ENCODE assay signal across 9 cellular contexts in genomic region chr12:79373896-79374499, GRCh38.
DNase-seq lines count a peak whose midpoint lies in the region; ATAC-seq and TF ChIP-seq lines count a peak whose summit lies in the region.
"Had no signal": no experiment of that assay in that cellular context is flagged by ENCODE, and none has a peak within 500 bp of the region (broad histone marks: within the 10 kb centered on the region; RNA-seq: fewer than 3 reads in every experiment).

No MANE protein-coding gene starts in this region.

- H3K27me3 Mint-ChIP-seq in chondrocyte (ENCODE audit: low read depth) (no peaks in the 10 kb centered on the region), osteocyte (ENCODE audit: unreplicated experiment) (no peaks in the 10 kb centered on the region)

- DNase-seq in GM13977 (ENCODE audit: low spot score) (peak; percentile 18), NCI-H446 (lab: John Stamatoyannopoulos, UW) (peak; percentile 12 to 69), chondrocyte (ENCODE audit: low spot score) (no peak), osteocyte (ENCODE audit: extremely low spot score, unreplicated experiment) (no peak), mucosa of gallbladder (ENCODE audit: low spot score) (no peak)

- H3K27ac Mint-ChIP-seq in chondrocyte (ENCODE audit: unreplicated experiment) (no peak overlapping the region), osteocyte (ENCODE audit: unreplicated experiment) (no peak overlapping the region)
- H3K27ac Mint-ChIP-seq: T-helper 1 cell treated with Interleukin-12 subunit alpha and Interleukin-12 subunit beta and Interleukin-4 antibody, amounts not matched to agents 30 μg/mL and 1 μg/mL, for 36 hours had no signal

- H3K27ac ChIP-seq in C4-2B, result no peak overlapping the region

- TF ChIP-seq CTCF in C4-2B (conservative IDR thresholded peaks at IDR 0.05) (peak; percentile 83), GM13977 (IDR thresholded peaks at IDR 0.05; ENCODE audit: extremely low read depth, insufficient read depth, missing control alignments) (peak; percentile 52), chondrocyte (IDR thresholded peaks at IDR 0.05) (peak; percentile 84), osteocyte (IDR thresholded peaks at IDR 0.05) (peak; percentile 83)

- H3K4me1 Mint-ChIP-seq in chondrocyte (ENCODE audit: low read depth), result no peaks in the 10 kb centered on the region
- peaks cover 11% of the 10 kb centered on the region for H3K4me1 Mint-ChIP-seq in osteocyte (ENCODE audit: unreplicated experiment)

- no peaks in the 10 kb centered on the region for H3K9me3 Mint-ChIP-seq in chondrocyte (ENCODE audit: low read depth)
- no peaks in the 10 kb centered on the region for H3K9me3 Mint-ChIP-seq in osteocyte (ENCODE audit: unreplicated experiment)
- H3K9me3 Mint-ChIP-seq: T-helper 1 cell treated with Interleukin-12 subunit alpha and Interleukin-12 subunit beta and Interleukin-4 antibody, amounts not matched to agents 30 μg/mL and 1 μg/mL, for 36 hours had no signal

- in situ Hi-C loops in GM13977 (cut with MboI; ENCODE audit: low pct_unique_long_range_greater_than_20kb, low sequenced_read_pairs, unreplicated experiment), result no loop called here

- ATAC-seq in HG02870 (IDR thresholded peaks at IDR 0.05; ENCODE audit: unreplicated experiment) (peak; percentile 79), HG03045 (IDR thresholded peaks at IDR 0.05; ENCODE audit: unreplicated experiment) (no peak)

- H3K36me3 Mint-ChIP-seq in chondrocyte (ENCODE audit: low read depth) (no peaks in the 10 kb centered on the region), osteocyte (ENCODE audit: unreplicated experiment) (no peaks in the 10 kb centered on the region)

- no peak overlapping the region for H3K4me3 Mint-ChIP-seq in chondrocyte (ENCODE audit: unreplicated experiment)
- no peak overlapping the region for H3K4me3 Mint-ChIP-seq in osteocyte (ENCODE audit: unreplicated experiment)
- H3K4me3 Mint-ChIP-seq: T-helper 1 cell treated with Interleukin-12 subunit alpha and Interleukin-12 subunit beta and Interleukin-4 antibody, amounts not matched to agents 30 μg/mL and 1 μg/mL, for 36 hours had no signal

Comparison
In these comparisons a context has a peak if more than half of its experiments do, and no peak if none do; other contexts are left out.
1. DNase-seq: peak in GM13977 (single experiment) and NCI-H446 (2 of 2); none in chondrocyte (single experiment), osteocyte (single experiment) and mucosa of gallbladder (single experiment).
2. Peak in every context shown above with its lines, with median percentiles within 50 percentile points of each other: CTCF ChIP-seq.